In the genomic region with DNA sequence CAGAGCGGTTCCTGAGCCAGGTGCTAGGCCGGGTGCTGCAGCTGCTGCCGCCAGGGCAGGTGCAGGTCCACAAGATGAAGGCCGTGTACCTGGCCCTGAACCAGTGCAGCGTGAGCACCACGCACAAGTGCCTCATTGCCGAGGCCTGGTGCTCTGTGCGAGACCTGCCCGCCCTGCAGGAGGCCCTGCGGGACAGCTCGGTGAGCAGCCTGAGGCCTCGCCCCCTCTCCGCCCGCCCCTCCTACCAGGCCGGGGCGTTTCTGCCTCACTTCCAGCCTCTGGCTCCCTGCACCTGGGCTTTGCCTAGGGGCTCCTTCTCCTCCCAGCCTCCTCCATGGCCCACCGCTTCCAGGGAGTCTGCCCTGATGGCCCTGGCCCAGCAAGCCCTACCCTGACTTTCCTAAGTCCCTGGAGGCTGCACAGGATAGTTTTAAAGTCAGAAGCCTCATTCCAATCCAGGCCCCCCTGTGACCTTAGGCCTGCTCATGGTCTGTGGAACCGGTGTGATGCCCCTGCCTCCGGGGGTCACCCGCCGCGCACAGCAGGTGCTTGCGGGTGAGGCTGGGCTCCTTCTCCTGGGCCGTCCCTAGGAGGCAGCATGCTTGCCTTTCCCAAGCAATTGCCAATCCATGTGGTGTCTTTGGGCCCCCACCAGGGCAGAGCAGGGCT, we compare ENCODE assay signal across 17 cellular contexts. TPM values are rescaled to one million over a fixed set of nuclear protein-coding genes. Genes with fewer than 3 reads are reported as not detected.
DNase-seq lines count a peak whose midpoint lies in the region; ATAC-seq and TF ChIP-seq lines count a peak whose summit lies in the region.
"Had no signal": no experiment of that assay in that cellular context is flagged by ENCODE, and none has a peak within 500 bp of the region (broad histone marks: within the 10 kb centered on the region; RNA-seq: fewer than 3 reads in every experiment).

No MANE protein-coding gene starts in this region.

- no peaks in the 10 kb centered on the region for H4K20me1 ChIP-seq in DND-41 (ENCODE audit: insufficient read depth, low read length)

- H3K9ac ChIP-seq in DND-41 (ENCODE audit: low read depth, low read length) (no peak overlapping the region), trophoblast cell (ENCODE audit: low read length) (no peak overlapping the region)
- H3K9ac ChIP-seq: parathyroid adenoma had no signal

- H3K36me3 ChIP-seq in DND-41 (ENCODE audit: insufficient read depth, low read length), result no peaks in the 10 kb centered on the region
- peaks cover 51 to 54% of the 10 kb centered on the region in 2 experiments for H3K36me3 ChIP-seq in trophoblast cell (ENCODE audit: control insufficient read depth in 1 of 2, insufficient read depth in 2 of 2, low read length in 2 of 2)

- no peak for DNase-seq in DND-41
- DNase-seq in HuH-7.5 (ENCODE audit: low spot score), result peak; percentile 67
- peak; percentile 65 to 82 for DNase-seq in SHP77 (lab: John Stamatoyannopoulos, UW)
- DNase-seq in iPS-NIHi7 (ENCODE audit: extremely low spot score), result peak; percentile 48
- no peak for DNase-seq in sciatic nerve (ENCODE audit: low spot score)
- DNase-seq in activated naive CD4-positive, alpha-beta T cell treated with anti-CD3 and anti-CD28 coated beads, Interleukin-2, amount 50 U/mL, for 16 hours, result no peak
- no peak for DNase-seq in trophoblast cell
- DNase-seq: activated CD4-positive, alpha-beta T cell treated with anti-CD3 and anti-CD28 coated beads, Interleukin-2, amount 50 U/mL, for 48 hours; anterior cingulate cortex; heart right ventricle; stimulated activated CD4-positive, alpha-beta T cell treated with anti-CD3 and anti-CD28 coated beads, Interleukin-15, amount 100 ng/mL, for 24 hours; T-helper 9 cell had no signal

- intact Hi-C loops in sciatic nerve (cut with DNase I), result no loop called here

- no peak overlapping the region for H3K18ac ChIP-seq in trophoblast cell (ENCODE audit: low read length)

- no peak overlapping the region for H4K8ac ChIP-seq in trophoblast cell (ENCODE audit: low read depth, low read length)

- no peak overlapping the region for H2AFZ ChIP-seq in DND-41 (ENCODE audit: low read depth, low read length)
- no peak overlapping the region for H2AFZ ChIP-seq in trophoblast cell (ENCODE audit: insufficient read depth, low read length, poor library complexity)
- H2AFZ ChIP-seq: parathyroid adenoma had no signal

- H3K23ac ChIP-seq in trophoblast cell (ENCODE audit: low read length), result no peak overlapping the region

- H3K4me3 ChIP-seq in DND-41 (ENCODE audit: low read depth in 1 of 2, low read length in 2 of 2) (no peak overlapping the region), trophoblast cell (ENCODE audit: low read depth, low read length) (no peak overlapping the region)
- H3K4me3 ChIP-seq: esophagus muscularis mucosa, heart right ventricle, mucosa of descending colon had no signal

- no peak overlapping the region for H2BK120ac ChIP-seq in trophoblast cell (ENCODE audit: insufficient read depth, low read length, poor library complexity)

- no peak overlapping the region for H4K12ac ChIP-seq in trophoblast cell (ENCODE audit: low read depth, low read length)

- H3K4me1 ChIP-seq in DND-41 (ENCODE audit: insufficient read depth, low read length) (peaks cover 11% of the 10 kb centered on the region), trophoblast cell (ENCODE audit: control insufficient read depth in 1 of 2, insufficient read depth in 2 of 2, low read length in 2 of 2) (peaks cover 10 to 11% of the 10 kb centered on the region in 2 experiments)
- H3K4me1 ChIP-seq: parathyroid adenoma had no signal

- no peaks in the 10 kb centered on the region for H3K79me2 ChIP-seq in DND-41 (ENCODE audit: insufficient read depth, low read length)
- H3K79me2 ChIP-seq in trophoblast cell (ENCODE audit: control insufficient read depth, insufficient read depth, low read length, poor library complexity), result peaks cover 2% of the 10 kb centered on the region
- H3K79me2 ChIP-seq: parathyroid adenoma had no signal

- no peak overlapping the region for H2BK5ac ChIP-seq in trophoblast cell (ENCODE audit: low read depth, low read length, poor library complexity)

- peak; percentile 15 for TF ChIP-seq CTCF in DND-41 (IDR thresholded peaks at IDR 0.05; ENCODE audit: borderline replicate concordance, extremely low read depth, low read length, poor library complexity, severe bottlenecking)

- H2AK5ac ChIP-seq in trophoblast cell (ENCODE audit: low read length), result no peak overlapping the region

- no peak overlapping the region for H4K91ac ChIP-seq in trophoblast cell (ENCODE audit: low read depth, low read length)

- H3K14ac ChIP-seq in trophoblast cell (ENCODE audit: low read length), result no peak overlapping the region

- H2BK12ac ChIP-seq in trophoblast cell (ENCODE audit: low read length), result no peak overlapping the region

- peaks cover 6% of the 10 kb centered on the region for H3K79me1 ChIP-seq in trophoblast cell (ENCODE audit: low read length)

- H3K27ac ChIP-seq in DND-41 (ENCODE audit: low read length), result no peak overlapping the region
- no peak overlapping the region for H3K27ac ChIP-seq in trophoblast cell (ENCODE audit: low read depth, low read length)
- H3K27ac ChIP-seq: heart right ventricle, parathyroid adenoma had no signal

- H3K27me3 ChIP-seq in DND-41 (ENCODE audit: insufficient read depth, low read length, poor library complexity), result no peaks in the 10 kb centered on the region
- H3K27me3 ChIP-seq in trophoblast cell (ENCODE audit: insufficient read depth, low read length), result no peaks in the 10 kb centered on the region
- H3K27me3 ChIP-seq: esophagus muscularis mucosa, heart right ventricle had no signal

- ATAC-seq in DND-41 (ENCODE audit: insufficient read depth, low read depth) (no peak), sciatic nerve (no peak), GM19452 (IDR thresholded peaks at IDR 0.05; ENCODE audit: unreplicated experiment) (no peak)
- ATAC-seq: activated T-helper 17 cell treated with anti-CD3 and anti-CD28 coated beads, Interleukin-2, amount 50 U/mL, for 72 hours; heart right ventricle; mucosa of descending colon had no signal

- no CpG with 5 or more reads among the region's 24 CpGs for WGBS in trophoblast cell (ENCODE audit: extremely low coverage, insufficient coverage, insufficient read length)

- H3K4me2 ChIP-seq in DND-41 (ENCODE audit: insufficient read depth, low read length) (no peak overlapping the region), trophoblast cell (ENCODE audit: low read length) (no peak overlapping the region)

- H3K9me3 ChIP-seq in DND-41 (ENCODE audit: insufficient read depth, low read length, severe bottlenecking) (no peaks in the 10 kb centered on the region), trophoblast cell (ENCODE audit: insufficient read depth, low read depth, low read length) (peaks cover 3% of the 10 kb centered on the region)
- H3K9me3 ChIP-seq: esophagus muscularis mucosa, heart right ventricle, mucosa of descending colon had no signal

- H3K4ac ChIP-seq in trophoblast cell (ENCODE audit: low read depth, low read length), result no peak overlapping the region

RNA-seq across cellular contexts. Expression of a gene that starts 5.5 kb away (rescaled TPM):
- 128 TPM for total RNA-seq in sciatic nerve
- polyA plus RNA-seq in trophoblast cell (2013), result 43.6 and 47.2 TPM in 2 replicates

RNA-seq across cellular contexts. Expression of a gene that starts 13.8 kb away (rescaled TPM):
- total RNA-seq in sciatic nerve, result 63.9 TPM
- 81.4 and 85.8 TPM in 2 replicates for polyA plus RNA-seq in trophoblast cell (2013)

RNA-seq across cellular contexts. Expression of a gene that starts 34.2 kb away (rescaled TPM):
- 46.7 TPM for total RNA-seq in sciatic nerve
- polyA plus RNA-seq in trophoblast cell (2013), result 0.42 TPM in 2 replicates

RNA-seq across cellular contexts. Expression of a gene that starts 40.4 kb away (rescaled TPM):
- total RNA-seq in sciatic nerve, result 37.0 TPM
- polyA plus RNA-seq in trophoblast cell (2013), result 6.6 and 7.0 TPM in 2 replicates

Comparison
In these comparisons a context has a peak if more than half of its experiments do, and no peak if none do; other contexts are left out.
1. DNase-seq: peak in HuH-7.5 (single experiment), SHP77 (2 of 2) and iPS-NIHi7 (single experiment); none in DND-41 (single experiment), sciatic nerve (single experiment), activated naive CD4-positive, alpha-beta T cell treated with anti-CD3 and anti-CD28 coated beads, Interleukin-2, amount 50 U/mL, for 16 hours (single experiment) and trophoblast cell (0 of 2).